In the genomic region with DNA sequence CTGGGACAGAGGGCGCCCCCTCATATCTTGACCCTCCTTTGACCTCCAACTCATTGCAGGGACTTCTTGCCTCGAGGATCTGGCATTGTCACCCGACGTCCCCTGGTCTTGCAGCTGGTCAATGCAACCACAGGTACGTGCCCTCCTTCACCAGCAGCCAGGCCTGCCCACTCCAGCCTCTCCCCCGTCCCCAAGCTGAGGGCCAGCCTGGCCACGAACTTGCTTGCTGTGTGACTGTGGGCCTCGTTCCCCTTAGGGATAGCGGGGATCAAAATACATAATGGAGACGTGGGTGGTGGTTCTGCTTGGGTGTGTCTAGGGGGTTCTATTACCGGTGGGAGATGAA, we compare ENCODE assay signal across 8 cellular contexts. TPM values are rescaled to one million over a fixed set of nuclear protein-coding genes. Genes with fewer than 3 reads are reported as not detected.
DNase-seq lines count a peak whose midpoint lies in the region; ATAC-seq and TF ChIP-seq lines count a peak whose summit lies in the region.

No MANE protein-coding gene starts in this region.

- H3K9me3 ChIP-seq in OCI-LY3 (ENCODE audit: insufficient read depth, low read length) (no peaks in the 10 kb centered on the region), neural progenitor cell (ENCODE audit: low read depth) (no peaks in the 10 kb centered on the region)
- H3K9me3 ChIP-seq in effector memory CD4-positive, alpha-beta T cell (ENCODE audit: control insufficient read depth, low read length) = no peaks in the 10 kb centered on the region

- H3K27ac ChIP-seq in OCI-LY3 (ENCODE audit: low read length) = no peak overlapping the region
- H3K27ac ChIP-seq in effector memory CD4-positive, alpha-beta T cell (ENCODE audit: insufficient read depth, low read length, poor library complexity, severe bottlenecking) = no peak overlapping the region
- H3K27ac ChIP-seq in neural progenitor cell = no peak overlapping the region

- no peaks in the 10 kb centered on the region for H4K20me1 ChIP-seq in OCI-LY3 (ENCODE audit: insufficient read depth, low read length)
- peaks cover 54% of the 10 kb centered on the region for H4K20me1 ChIP-seq in neural progenitor cell (ENCODE audit: low read depth)

- peaks cover 25% of the 10 kb centered on the region for H3K4me1 Mint-ChIP-seq in CD14-positive monocyte
- peaks cover 34% of the 10 kb centered on the region for H3K4me1 Mint-ChIP-seq in neural progenitor cell

- H3K9ac ChIP-seq in OCI-LY3 (ENCODE audit: low read length) (peak overlapping the region; percentile 71), neural progenitor cell (no peak overlapping the region)

- ATAC-seq in GM19397 (IDR thresholded peaks at IDR 0.05; ENCODE audit: unreplicated experiment) (no peak), HG02642 (IDR thresholded peaks at IDR 0.05; ENCODE audit: poor library complexity, unreplicated experiment) (no peak)

- H3F3A ChIP-seq in neural progenitor cell (ENCODE audit: low read depth) = peaks cover 14% of the 10 kb centered on the region

- H3K4me2 ChIP-seq in OCI-LY3 (ENCODE audit: low read length) = peak overlapping the region; percentile 100
- peak overlapping the region; percentile 74 for H3K4me2 ChIP-seq in neural progenitor cell

- intact Hi-C loops in CD14-positive monocyte (cut with micrococcal nuclease) = loop anchor here in 1 of 2 donors (2.0 kb wide), 1 partner anchor 57 kb away; the partner anchor contains the start of gene BBLN

- peaks cover under 1 to 1% (median 1%) of the 10 kb centered on the region in 3 donors for H3K27me3 Mint-ChIP-seq in CD14-positive monocyte (ENCODE audit: low read depth in 3 of 3)
- peaks cover 9% of the 10 kb centered on the region for H3K27me3 Mint-ChIP-seq in neural progenitor cell (ENCODE audit: insufficient read depth, low read depth)

- H3K27ac Mint-ChIP-seq in CD14-positive monocyte (peak overlapping the region; percentile 51 to 91 (median 88)), neural progenitor cell (peak overlapping the region; percentile 74)

- H3K4me3 ChIP-seq in OCI-LY3 (ENCODE audit: low read length) = peak overlapping the region; percentile 86
- H3K4me3 ChIP-seq in effector memory CD4-positive, alpha-beta T cell (ENCODE audit: insufficient read depth, low read depth, low read length, poor library complexity, severe bottlenecking) = peak overlapping the region; percentile 53
- H3K4me3 ChIP-seq in neural progenitor cell = peak overlapping the region; percentile 43

- H3K27me3 ChIP-seq in OCI-LY3 (ENCODE audit: low read depth, low read length) (no peaks in the 10 kb centered on the region), neural progenitor cell (no peaks in the 10 kb centered on the region)
- no peaks in the 10 kb centered on the region for H3K27me3 ChIP-seq in effector memory CD4-positive, alpha-beta T cell (replicated peaks; ENCODE audit: control insufficient read depth, insufficient read depth, low read length, poor library complexity, severe bottlenecking)

- TF ChIP-seq CTCF in CD14-positive monocyte (IDR thresholded peaks at IDR 0.05) = no peak
- TF ChIP-seq CTCF in OCI-LY3 (IDR thresholded peaks at IDR 0.05; ENCODE audit: low read depth, low read length) = no peak
- no peak for TF ChIP-seq CTCF in neural progenitor cell (IDR thresholded peaks at IDR 0.05)

- H3K36me3 ChIP-seq in OCI-LY3 (replicated peaks; ENCODE audit: low read depth, low read length) = no peaks in the 10 kb centered on the region
- H3K36me3 ChIP-seq in effector memory CD4-positive, alpha-beta T cell (ENCODE audit: control insufficient read depth, insufficient read depth, low read length) = no peaks in the 10 kb centered on the region
- no peaks in the 10 kb centered on the region for H3K36me3 ChIP-seq in neural progenitor cell

- H3K4me3 Mint-ChIP-seq in CD14-positive monocyte = peak overlapping the region; percentile 81 to 88
- peak overlapping the region; percentile 80 for H3K4me3 Mint-ChIP-seq in neural progenitor cell

- no peaks in the 10 kb centered on the region for H3K9me3 Mint-ChIP-seq in CD14-positive monocyte
- H3K9me3 Mint-ChIP-seq in neural progenitor cell = no peaks in the 10 kb centered on the region

- DNase-seq in CD14-positive monocyte (ENCODE audit: low spot score) (no peak), neural progenitor cell (ENCODE audit: low spot score) (no peak), UCSD-AML1 (lab: John Stamatoyannopoulos, UW; ENCODE audit: unreplicated experiment) (no peak)
- no peak for DNase-seq in effector memory CD4-positive, alpha-beta T cell
- DNase-seq in activated CD4-positive, CD25-positive, alpha-beta regulatory T cell treated with anti-CD3 and anti-CD28 coated beads, Interleukin-2, amount 50 U/mL, for 72 hours = no peak

- H3K36me3 Mint-ChIP-seq in CD14-positive monocyte (no peaks in the 10 kb centered on the region), neural progenitor cell (peaks cover 17% of the 10 kb centered on the region)

- no peaks in the 10 kb centered on the region for H3K79me2 ChIP-seq in OCI-LY3 (ENCODE audit: low read length)
- H3K79me2 ChIP-seq in neural progenitor cell (ENCODE audit: low read depth) = no peaks in the 10 kb centered on the region

- H2AFZ ChIP-seq in OCI-LY3 (ENCODE audit: low read depth, low read length) = peak overlapping the region; percentile 77
- no peak overlapping the region for H2AFZ ChIP-seq in neural progenitor cell (replicated peaks)

- peaks cover 8% of the 10 kb centered on the region for H3K4me1 ChIP-seq in OCI-LY3 (ENCODE audit: low read length)
- H3K4me1 ChIP-seq in effector memory CD4-positive, alpha-beta T cell (ENCODE audit: control insufficient read depth, insufficient read depth, low read length, poor library complexity, severe bottlenecking) = peaks cover 12% of the 10 kb centered on the region
- no peaks in the 10 kb centered on the region for H3K4me1 ChIP-seq in neural progenitor cell

RNA-seq across cellular contexts. Expression of gene DNM1, which starts 15.0 kb away (rescaled TPM):
- polyA plus RNA-seq in CD14-positive monocyte = under 1 TPM; 0.05 to 0.56 TPM
- total RNA-seq in neural progenitor cell (ENCODE audit: low replicate concordance) = 30.1 and 52.7 TPM in 2 replicates

RNA-seq across cellular contexts. Expression of gene CIZ1, which starts 26.8 kb away (rescaled TPM):
- polyA plus RNA-seq in CD14-positive monocyte = 1 to 10 TPM; 3.4 to 5.9 TPM
- total RNA-seq in neural progenitor cell (ENCODE audit: low replicate concordance) = 33.4 and 48.8 TPM in 2 replicates

RNA-seq across cellular contexts. Expression of gene GOLGA2, which starts 57.7 kb away (rescaled TPM):
- polyA plus RNA-seq in CD14-positive monocyte = 1 to 10 TPM; 2.9 to 4.6 TPM
- 25.2 and 37.5 TPM in 2 replicates for total RNA-seq in neural progenitor cell (ENCODE audit: low replicate concordance)

RNA-seq across cellular contexts. Expression of gene SWI5, which starts 57.9 kb away (rescaled TPM):
- 10 to 100 TPM; 14.4 to 16.2 TPM for polyA plus RNA-seq in CD14-positive monocyte
- 15.0 and 21.5 TPM in 2 replicates for total RNA-seq in neural progenitor cell (ENCODE audit: low replicate concordance)

RNA-seq across cellular contexts. Expression of gene BBLN, which starts 58.1 kb away (rescaled TPM):
- 10 to 100 TPM; 51.5 to 54.5 TPM for polyA plus RNA-seq in CD14-positive monocyte
- 69.4 and 228 TPM in 2 replicates for total RNA-seq in neural progenitor cell (ENCODE audit: low replicate concordance)
